Comparison of ENCODE assay signal across 9 cellular contexts in the genomic region with DNA sequence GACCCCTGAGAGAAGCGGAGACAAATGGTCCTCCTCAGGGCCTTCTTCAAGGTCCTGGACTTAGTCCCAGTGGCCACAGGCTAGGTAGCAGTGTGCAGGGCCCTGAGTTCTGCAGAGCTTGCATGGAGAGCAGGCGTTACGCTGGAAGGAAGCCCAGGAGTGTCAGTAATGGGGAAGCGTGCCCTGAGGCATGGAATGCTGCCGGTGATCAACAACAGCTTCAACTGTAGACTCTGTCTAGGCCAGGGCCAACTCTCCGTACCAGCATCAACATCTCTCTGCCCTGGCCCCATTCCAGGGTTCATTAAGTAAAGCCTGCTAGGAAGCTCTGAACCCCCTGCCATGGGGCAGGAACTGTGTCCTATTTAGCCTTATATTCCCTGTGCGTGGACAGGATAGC. TPM values are rescaled to one million over a fixed set of nuclear protein-coding genes. Genes with fewer than 3 reads are reported as not detected.
A peak's percentile ranks its signal among the peaks of the same experiment; 100 is the strongest.
DNase-seq lines count a peak whose midpoint lies in the region; ATAC-seq and TF ChIP-seq lines count a peak whose summit lies in the region.
"Had no signal": no experiment of that assay in that cellular context is flagged by ENCODE, and none has a peak within 500 bp of the region (broad histone marks: within the 10 kb centered on the region; RNA-seq: fewer than 3 reads in every experiment).

No MANE protein-coding gene starts in this region.

- no peak overlapping the region for H4K8ac ChIP-seq in mesenchymal stem cell (ENCODE audit: low read length)

- H3K18ac ChIP-seq in mesenchymal stem cell (ENCODE audit: low read depth in 1 of 2, low read length in 2 of 2) = no peak overlapping the region

- H3K4me1 ChIP-seq in endodermal cell (ENCODE audit: control insufficient read depth, insufficient read depth, low read length) = peaks cover 4% of the 10 kb centered on the region
- peaks cover 19% of the 10 kb centered on the region for H3K4me1 ChIP-seq in mesenchymal stem cell (ENCODE audit: control insufficient read depth, insufficient read depth, low read depth, low read length)

- H2BK15ac ChIP-seq in mesenchymal stem cell (ENCODE audit: low read depth, poor library complexity, severe bottlenecking) = no peak overlapping the region

- DNase-seq in activated naive CD8-positive, alpha-beta T cell treated with anti-CD3 and anti-CD28 coated beads for 36 hours = no peak
- DNase-seq in endodermal cell = peak; percentile 75
- no peak for DNase-seq in mesenchymal stem cell
- DNase-seq in kidney glomerular epithelial cell (lab: John Stamatoyannopoulos, UW) = no peak
- no peak for DNase-seq in NCI-H2081 treated with DMSO at 0.1 percent for 48 hours (lab: John Stamatoyannopoulos, UW)
- no peak for DNase-seq in NOMO-1 (lab: John Stamatoyannopoulos, UW; ENCODE audit: unreplicated experiment in 2 of 2)
- DNase-seq: central memory CD4-positive, alpha-beta T cell had no signal

- no peak overlapping the region for H2AFZ ChIP-seq in mesenchymal stem cell (ENCODE audit: low read depth, low read length)

- ATAC-seq in GM19452 (IDR thresholded peaks at IDR 0.05; ENCODE audit: unreplicated experiment) = no peak

- H2AK5ac ChIP-seq in mesenchymal stem cell (ENCODE audit: low read length, severe bottlenecking) = no peak overlapping the region

- no peak overlapping the region for H2BK5ac ChIP-seq in mesenchymal stem cell (ENCODE audit: low read depth, low read length, poor library complexity, severe bottlenecking)

- H3K27me3 ChIP-seq in endodermal cell (ENCODE audit: control insufficient read depth, insufficient read depth, low read length, poor library complexity, severe bottlenecking) (peaks cover 39% of the 10 kb centered on the region), mesenchymal stem cell (ENCODE audit: control insufficient read depth in 1 of 2, insufficient read depth in 1 of 2, low read length in 2 of 2) (peaks cover 42 to 52% of the 10 kb centered on the region in 2 experiments)

- H2BK12ac ChIP-seq in mesenchymal stem cell (ENCODE audit: low read length in 2 of 2) = no peak overlapping the region

- peaks cover 10% of the 10 kb centered on the region for H3K4me1 Mint-ChIP-seq in activated naive CD8-positive, alpha-beta T cell (ENCODE audit: low read depth)
- H3K4me1 Mint-ChIP-seq in activated naive CD8-positive, alpha-beta T cell treated with anti-CD3 and anti-CD28 coated beads for 36 hours = peaks cover 10% of the 10 kb centered on the region
- peaks cover 9% of the 10 kb centered on the region for H3K4me1 Mint-ChIP-seq in endodermal cell

- H3K36me3 Mint-ChIP-seq in activated naive CD8-positive, alpha-beta T cell = peaks cover 5% of the 10 kb centered on the region
- peaks cover 8% of the 10 kb centered on the region for H3K36me3 Mint-ChIP-seq in activated naive CD8-positive, alpha-beta T cell treated with anti-CD3 and anti-CD28 coated beads for 36 hours
- H3K36me3 Mint-ChIP-seq in endodermal cell (ENCODE audit: low read depth) = peaks cover 2% of the 10 kb centered on the region

- no peak overlapping the region for H3K14ac ChIP-seq in mesenchymal stem cell (ENCODE audit: low read length in 2 of 2)

- no peaks in the 10 kb centered on the region for H3K79me1 ChIP-seq in mesenchymal stem cell (replicated peaks; ENCODE audit: low read length, poor library complexity, severe bottlenecking)

- peak overlapping the region; percentile 47 for H3K4me3 Mint-ChIP-seq in activated naive CD8-positive, alpha-beta T cell
- no peak overlapping the region for H3K4me3 Mint-ChIP-seq in activated naive CD8-positive, alpha-beta T cell treated with anti-CD3 and anti-CD28 coated beads for 36 hours
- peak overlapping the region; percentile 72 for H3K4me3 Mint-ChIP-seq in endodermal cell

- H4K91ac ChIP-seq in mesenchymal stem cell (ENCODE audit: low read length) = no peak overlapping the region

- no peak overlapping the region for H3K27ac Mint-ChIP-seq in activated naive CD8-positive, alpha-beta T cell
- H3K27ac Mint-ChIP-seq in activated naive CD8-positive, alpha-beta T cell treated with anti-CD3 and anti-CD28 coated beads for 36 hours = no peak overlapping the region
- no peak overlapping the region for H3K27ac Mint-ChIP-seq in endodermal cell

- H3K9me3 ChIP-seq in endodermal cell (ENCODE audit: control insufficient read depth, low read length) = peaks cover 9% of the 10 kb centered on the region
- H3K9me3 ChIP-seq in mesenchymal stem cell (ENCODE audit: control insufficient read depth, low read length) = peaks cover 12% of the 10 kb centered on the region

- H3K9ac ChIP-seq in endodermal cell (ENCODE audit: extremely low read depth, low read length, poor library complexity, severe bottlenecking) = no peak overlapping the region
- H3K9ac ChIP-seq in mesenchymal stem cell (ENCODE audit: low read length) = peak overlapping the region; percentile 20

- H2BK120ac ChIP-seq in mesenchymal stem cell (ENCODE audit: low read depth, low read length) = no peak overlapping the region

- H3K27ac ChIP-seq in endodermal cell (ENCODE audit: low read depth, low read length) (no peak overlapping the region), mesenchymal stem cell (ENCODE audit: low read length, poor library complexity, severe bottlenecking) (no peak overlapping the region)

- no peaks in the 10 kb centered on the region for H3K9me3 Mint-ChIP-seq in activated naive CD8-positive, alpha-beta T cell (ENCODE audit: low read depth)
- H3K9me3 Mint-ChIP-seq in activated naive CD8-positive, alpha-beta T cell treated with anti-CD3 and anti-CD28 coated beads for 36 hours = peaks cover 5% of the 10 kb centered on the region
- H3K9me3 Mint-ChIP-seq in endodermal cell = peaks cover 5% of the 10 kb centered on the region

- H3K36me3 ChIP-seq in endodermal cell (ENCODE audit: control insufficient read depth, insufficient read depth, low read length) (no peaks in the 10 kb centered on the region), mesenchymal stem cell (ENCODE audit: control insufficient read depth in 1 of 2, insufficient read depth in 2 of 2, low read depth in 1 of 2, low read length in 2 of 2) (no peaks in the 10 kb centered on the region)

- H3K4me2 ChIP-seq in mesenchymal stem cell (ENCODE audit: low read length, poor library complexity, severe bottlenecking) = peak overlapping the region; percentile 30

- H3K23ac ChIP-seq in mesenchymal stem cell (ENCODE audit: low read length in 2 of 2) = no peak overlapping the region

- TF ChIP-seq CTCF in endodermal cell (conservative IDR thresholded peaks at IDR 0.05) = peak; percentile 26

- 86 to 100% methylated on average over 4 to 7 of the region's 7 CpGs for WGBS in endodermal cell (ENCODE audit: insufficient coverage in 1 of 2, insufficient read length in 1 of 2), 2 experiments
- WGBS in mesenchymal stem cell = 70% methylated on average over 7 of the region's 7 CpGs

- peaks cover 25% of the 10 kb centered on the region for H3K27me3 Mint-ChIP-seq in activated naive CD8-positive, alpha-beta T cell
- peaks cover 52% of the 10 kb centered on the region for H3K27me3 Mint-ChIP-seq in activated naive CD8-positive, alpha-beta T cell treated with anti-CD3 and anti-CD28 coated beads for 36 hours
- H3K27me3 Mint-ChIP-seq in endodermal cell (ENCODE audit: insufficient read depth) = peaks cover 47% of the 10 kb centered on the region

- no peak overlapping the region for H3K4ac ChIP-seq in mesenchymal stem cell (ENCODE audit: low read depth in 1 of 2, low read length in 2 of 2)

- H3K4me3 ChIP-seq in endodermal cell (ENCODE audit: low read length) (peak overlapping the region; percentile 84), mesenchymal stem cell (ENCODE audit: insufficient read depth in 1 of 2, low read depth in 1 of 2, low read length in 2 of 2) (peak overlapping the region in 1 of 2 experiments; percentile 59)

RNA-seq across cellular contexts. Expression of gene TNK1, which starts 0.6 kb away (rescaled TPM):
- 1 to 10 TPM; 4.3 to 5.0 TPM for total RNA-seq in activated naive CD8-positive, alpha-beta T cell treated with anti-CD3 and anti-CD28 coated beads for 36 hours
- 10 to 100 TPM; 11.0 to 11.7 TPM for total RNA-seq in endodermal cell
- polyA plus RNA-seq in endodermal cell (2013, experiment 1 of 2) = 2.7 TPM
- polyA plus RNA-seq in endodermal cell (2013, experiment 2 of 2) = 1.7 TPM
- 0.04 TPM for polyA plus RNA-seq in mesenchymal stem cell (2013, experiment 1 of 2)
- not detected for polyA plus RNA-seq in mesenchymal stem cell (2013, experiment 2 of 2)

RNA-seq across cellular contexts. Expression of gene PLSCR3, which starts 14.0 kb away (rescaled TPM):
- 10 to 100 TPM; 63.0 to 66.8 TPM for total RNA-seq in activated naive CD8-positive, alpha-beta T cell treated with anti-CD3 and anti-CD28 coated beads for 36 hours
- 10 to 100 TPM; 21.0 to 26.2 TPM for total RNA-seq in endodermal cell
- 31.9 TPM for polyA plus RNA-seq in endodermal cell (2013, experiment 1 of 2)
- polyA plus RNA-seq in endodermal cell (2013, experiment 2 of 2) = 39.9 TPM
- 98.8 TPM for polyA plus RNA-seq in mesenchymal stem cell (2013, experiment 1 of 2)
- polyA plus RNA-seq in mesenchymal stem cell (2013, experiment 2 of 2) = 98.5 TPM

RNA-seq across cellular contexts. Expression of gene TMEM256, which starts 23.6 kb away (rescaled TPM):
- 10 to 100 TPM; 42.7 to 44.3 TPM for total RNA-seq in activated naive CD8-positive, alpha-beta T cell treated with anti-CD3 and anti-CD28 coated beads for 36 hours
- 100 to 1,000 TPM; 133 to 175 TPM for total RNA-seq in endodermal cell
- 160 TPM for polyA plus RNA-seq in endodermal cell (2013, experiment 1 of 2)
- polyA plus RNA-seq in endodermal cell (2013, experiment 2 of 2) = 148 TPM
- polyA plus RNA-seq in mesenchymal stem cell (2013, experiment 1 of 2) = 103 TPM
- 106 TPM for polyA plus RNA-seq in mesenchymal stem cell (2013, experiment 2 of 2)

RNA-seq across cellular contexts. Expression of gene TMEM95, which starts 25.4 kb away (rescaled TPM):
- total RNA-seq in activated naive CD8-positive, alpha-beta T cell treated with anti-CD3 and anti-CD28 coated beads for 36 hours = not detected
- not detected for total RNA-seq in endodermal cell
- not detected for polyA plus RNA-seq in endodermal cell (2013, experiment 1 of 2)
- polyA plus RNA-seq in endodermal cell (2013, experiment 2 of 2) = not detected
- polyA plus RNA-seq in mesenchymal stem cell (2013, experiment 1 of 2) = not detected
- polyA plus RNA-seq in mesenchymal stem cell (2013, experiment 2 of 2) = not detected

RNA-seq across cellular contexts. Expression of gene NLGN2, which starts 27.3 kb away (rescaled TPM):
- total RNA-seq in activated naive CD8-positive, alpha-beta T cell treated with anti-CD3 and anti-CD28 coated beads for 36 hours = 1 to 10 TPM; 8.8 to 9.3 TPM
- total RNA-seq in endodermal cell = 100 to 1,000 TPM in 1 of 2 donors, 10 to 100 TPM in 1; 78.5 to 121 TPM
- polyA plus RNA-seq in endodermal cell (2013, experiment 1 of 2) = 91.3 TPM
- polyA plus RNA-seq in endodermal cell (2013, experiment 2 of 2) = 83.0 TPM
- 40.0 TPM for polyA plus RNA-seq in mesenchymal stem cell (2013, experiment 1 of 2)
- polyA plus RNA-seq in mesenchymal stem cell (2013, experiment 2 of 2) = 38.0 TPM
